13 cellular contexts compared by ENCODE assay signal in genomic region chr17:8474826-8475225, GRCh38.
"Had no signal": no experiment of that assay in that cellular context is flagged by ENCODE, and none has a peak within 500 bp of the region (broad histone marks: within the 10 kb centered on the region; RNA-seq: fewer than 3 reads in every experiment).

No MANE protein-coding gene starts in this region.

- H3K27ac ChIP-seq: pancreas, skin epidermis, vagina had no signal

- H3K9me3 Mint-ChIP-seq: activated CD4-positive, alpha-beta memory T cell treated with anti-CD3 and anti-CD28 coated beads for 36 hours; dendritic cell treated with granulocyte-macrophage colony-stimulating factor and Interleukin-4, amounts not matched to agents 40 ng/mL and 50 ng/mL, for 4 days; natural killer cell treated with Interleukin-12 subunit alpha and Interleukin-12 subunit beta and Interleukin-15 and Interleukin-18, amount 100 ng/mL, for 72 hours had no signal

- H3K27ac Mint-ChIP-seq: activated CD4-positive, alpha-beta memory T cell treated with anti-CD3 and anti-CD28 coated beads for 36 hours; dendritic cell treated with granulocyte-macrophage colony-stimulating factor and Interleukin-4, amounts not matched to agents 40 ng/mL and 50 ng/mL, for 4 days; natural killer cell treated with Interleukin-12 subunit alpha and Interleukin-12 subunit beta and Interleukin-15 and Interleukin-18, amount 100 ng/mL, for 72 hours had no signal

- H3K27me3 ChIP-seq: pancreas, tibial artery, vagina had no signal

- H3K27me3 Mint-ChIP-seq: activated CD4-positive, alpha-beta memory T cell treated with anti-CD3 and anti-CD28 coated beads for 36 hours; dendritic cell treated with granulocyte-macrophage colony-stimulating factor and Interleukin-4, amounts not matched to agents 40 ng/mL and 50 ng/mL, for 4 days; natural killer cell treated with Interleukin-12 subunit alpha and Interleukin-12 subunit beta and Interleukin-15 and Interleukin-18, amount 100 ng/mL, for 72 hours had no signal

- DNase-seq: activated CD4-positive, alpha-beta memory T cell treated with anti-CD3 and anti-CD28 coated beads for 36 hours; activated CD4-positive, alpha-beta T cell treated with anti-CD3 and anti-CD28 coated beads for 1 hour; activated naive CD4-positive, alpha-beta T cell treated with Interleukin-2 at 50 U/mL for 16 hours; mammary epithelial cell; pancreas; retina; T-helper 9 cell; tibial artery had no signal

- H3K4me3 ChIP-seq: pancreas, skin epidermis, tibial artery, vagina had no signal

- H3K9me3 ChIP-seq: pancreas, tibial artery, vagina had no signal

- ATAC-seq: esophagus mucosa; natural killer cell treated with Interleukin-12 subunit alpha and Interleukin-12 subunit beta and Interleukin-15 and Interleukin-18, amount 100 ng/mL, for 72 hours; pancreas had no signal

- H3K4me1 ChIP-seq: pancreas had no signal

- H3K4me3 Mint-ChIP-seq: activated CD4-positive, alpha-beta memory T cell treated with anti-CD3 and anti-CD28 coated beads for 36 hours; dendritic cell treated with granulocyte-macrophage colony-stimulating factor and Interleukin-4, amounts not matched to agents 40 ng/mL and 50 ng/mL, for 4 days; natural killer cell treated with Interleukin-12 subunit alpha and Interleukin-12 subunit beta and Interleukin-15 and Interleukin-18, amount 100 ng/mL, for 72 hours had no signal
